Comparison of ENCODE assay signal across 1 cellular context in genomic region chr15:64892850-64893403, GRCh38.
TF ChIP-seq lines count a peak whose summit lies in the region.

No MANE protein-coding gene starts in this region.

TF ChIP-seq in IMR-90, 13 proteins besides CTCF, POLR2A, EP300 and RAD21:
- TF ChIP-seq MAFK (IDR thresholded peaks at IDR 0.05; ENCODE audit: low read depth, low read length), result no peak
- TF ChIP-seq NFE2L2 (IDR thresholded peaks at IDR 0.05; ENCODE audit: low read depth, low read length), result no peak
- no peak for TF ChIP-seq MXI1 (IDR thresholded peaks at IDR 0.05; ENCODE audit: borderline replicate concordance, low read depth, low read length)
- no peak for TF ChIP-seq SMC3 (IDR thresholded peaks at IDR 0.05; ENCODE audit: low read depth, low read length)
- no peak for TF ChIP-seq BHLHE40 (IDR thresholded peaks at IDR 0.05; ENCODE audit: low read depth, low read length)
- TF ChIP-seq RCOR1 (IDR thresholded peaks at IDR 0.05; ENCODE audit: insufficient replicate concordance, low read length), result no peak
- no peak for TF ChIP-seq CEBPB (IDR thresholded peaks at IDR 0.05; ENCODE audit: low read depth, low read length)
- no peak for TF ChIP-seq CHD1 (IDR thresholded peaks at IDR 0.05; ENCODE audit: low read depth, low read length)
- no peak for TF ChIP-seq MAZ (IDR thresholded peaks at IDR 0.05; ENCODE audit: borderline replicate concordance, low read depth, low read length)
- no peak for TF ChIP-seq FOS (IDR thresholded peaks at IDR 0.05; ENCODE audit: low read depth, low read length)
- no peak for TF ChIP-seq USF2 (IDR thresholded peaks at IDR 0.05; ENCODE audit: low read depth, low read length)
- TF ChIP-seq, protein P1, sequence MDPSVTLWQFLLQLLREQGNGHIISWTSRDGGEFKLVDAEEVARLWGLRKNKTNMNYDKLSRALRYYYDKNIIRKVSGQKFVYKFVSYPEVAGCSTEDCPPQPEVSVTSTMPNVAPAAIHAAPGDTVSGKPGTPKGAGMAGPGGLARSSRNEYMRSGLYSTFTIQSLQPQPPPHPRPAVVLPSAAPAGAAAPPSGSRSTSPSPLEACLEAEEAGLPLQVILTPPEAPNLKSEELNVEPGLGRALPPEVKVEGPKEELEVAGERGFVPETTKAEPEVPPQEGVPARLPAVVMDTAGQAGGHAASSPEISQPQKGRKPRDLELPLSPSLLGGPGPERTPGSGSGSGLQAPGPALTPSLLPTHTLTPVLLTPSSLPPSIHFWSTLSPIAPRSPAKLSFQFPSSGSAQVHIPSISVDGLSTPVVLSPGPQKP (IDR thresholded peaks at IDR 0.05; ENCODE audit: borderline replicate concordance, low read depth, low read length), result no peak
- no peak for TF ChIP-seq RFX5 (IDR thresholded peaks at IDR 0.05; ENCODE audit: low read depth, low read length)
